Comparison of ENCODE assay signal across 1 cellular context in the genomic region with DNA sequence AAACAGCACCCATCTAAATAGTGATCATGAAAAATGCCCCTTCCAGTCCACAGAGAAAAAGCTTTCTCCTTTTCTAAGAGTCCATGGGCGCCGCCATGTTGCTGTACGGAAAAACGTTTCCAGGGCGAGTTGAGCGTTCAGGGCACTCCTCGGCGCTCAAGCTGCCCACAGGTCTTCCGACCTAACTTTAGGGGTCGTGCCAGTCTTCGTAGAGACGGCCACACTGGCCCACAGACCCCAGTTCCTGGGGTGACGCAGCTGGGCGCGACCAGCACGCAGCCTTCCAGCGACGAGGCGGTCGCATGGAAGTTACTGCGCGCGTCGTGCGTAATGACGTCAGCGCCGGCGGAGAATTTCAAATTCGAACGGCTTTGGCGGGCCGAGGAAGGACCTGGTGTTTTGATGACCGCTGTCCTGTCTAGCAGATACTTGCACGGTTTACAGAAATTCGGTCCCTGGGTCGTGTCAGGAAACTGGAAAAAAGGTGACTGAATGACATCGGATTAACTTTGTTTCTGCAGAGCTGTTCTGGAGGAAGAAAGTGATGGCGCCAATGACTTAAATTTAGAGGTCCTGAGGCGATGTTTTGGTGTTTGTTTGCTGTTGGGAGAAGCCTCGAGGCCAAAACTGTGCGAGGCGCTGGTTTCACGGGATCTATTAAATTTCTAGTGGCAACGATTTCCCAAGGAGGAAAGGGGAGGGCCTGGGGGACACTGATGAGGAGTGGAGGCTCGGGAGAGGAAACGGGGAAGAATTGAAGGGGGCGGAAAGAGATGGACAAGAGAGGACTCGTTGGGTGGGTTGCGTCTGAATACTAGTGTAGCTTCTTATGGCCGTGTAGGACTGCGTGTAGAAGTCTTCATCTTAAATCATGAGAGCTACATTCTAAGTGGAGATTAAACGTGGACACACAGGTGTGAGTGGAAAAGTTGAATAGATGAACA.
TF ChIP-seq lines count a peak whose summit lies in the region.

A gene with protein sequence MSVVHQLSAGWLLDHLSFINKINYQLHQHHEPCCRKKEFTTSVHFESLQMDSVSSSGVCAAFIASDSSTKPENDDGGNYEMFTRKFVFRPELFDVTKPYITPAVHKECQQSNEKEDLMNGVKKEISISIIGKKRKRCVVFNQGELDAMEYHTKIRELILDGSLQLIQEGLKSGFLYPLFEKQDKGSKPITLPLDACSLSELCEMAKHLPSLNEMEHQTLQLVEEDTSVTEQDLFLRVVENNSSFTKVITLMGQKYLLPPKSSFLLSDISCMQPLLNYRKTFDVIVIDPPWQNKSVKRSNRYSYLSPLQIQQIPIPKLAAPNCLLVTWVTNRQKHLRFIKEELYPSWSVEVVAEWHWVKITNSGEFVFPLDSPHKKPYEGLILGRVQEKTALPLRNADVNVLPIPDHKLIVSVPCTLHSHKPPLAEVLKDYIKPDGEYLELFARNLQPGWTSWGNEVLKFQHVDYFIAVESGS (minus strand): TSS at position 306 of the 944 bp plus-strand sequence. CDS start 4,289 bp downstream, outside the sequence.
A gene (plus strand): TSS at position 358 of the 944 bp plus-strand sequence. CDS start 1,429 bp downstream, outside the sequence.

TF ChIP-seq in HepG2, 621 proteins besides CTCF, POLR2A, EP300 and RAD21 (continued from another document and continues in another):
- TF ChIP-seq, protein P1, sequence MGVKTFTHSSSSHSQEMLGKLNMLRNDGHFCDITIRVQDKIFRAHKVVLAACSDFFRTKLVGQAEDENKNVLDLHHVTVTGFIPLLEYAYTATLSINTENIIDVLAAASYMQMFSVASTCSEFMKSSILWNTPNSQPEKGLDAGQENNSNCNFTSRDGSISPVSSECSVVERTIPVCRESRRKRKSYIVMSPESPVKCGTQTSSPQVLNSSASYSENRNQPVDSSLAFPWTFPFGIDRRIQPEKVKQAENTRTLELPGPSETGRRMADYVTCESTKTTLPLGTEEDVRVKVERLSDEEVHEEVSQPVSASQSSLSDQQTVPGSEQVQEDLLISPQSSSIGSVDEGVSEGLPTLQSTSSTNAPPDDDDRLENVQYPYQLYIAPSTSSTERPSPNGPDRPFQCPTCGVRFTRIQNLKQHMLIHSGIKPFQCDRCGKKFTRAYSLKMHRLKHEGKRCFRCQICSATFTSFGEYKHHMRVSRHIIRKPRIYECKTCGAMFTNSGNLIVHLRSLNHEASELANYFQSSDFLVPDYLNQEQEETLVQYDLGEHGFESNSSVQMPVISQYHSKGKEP (CRISPR knock-in tag; IDR thresholded peaks at IDR 0.05) = no peak
- no peak for TF ChIP-seq PHF5A (CRISPR knock-in tag; IDR thresholded peaks at IDR 0.05; ENCODE audit: low read depth, unreplicated experiment)
- TF ChIP-seq, protein P2, sequence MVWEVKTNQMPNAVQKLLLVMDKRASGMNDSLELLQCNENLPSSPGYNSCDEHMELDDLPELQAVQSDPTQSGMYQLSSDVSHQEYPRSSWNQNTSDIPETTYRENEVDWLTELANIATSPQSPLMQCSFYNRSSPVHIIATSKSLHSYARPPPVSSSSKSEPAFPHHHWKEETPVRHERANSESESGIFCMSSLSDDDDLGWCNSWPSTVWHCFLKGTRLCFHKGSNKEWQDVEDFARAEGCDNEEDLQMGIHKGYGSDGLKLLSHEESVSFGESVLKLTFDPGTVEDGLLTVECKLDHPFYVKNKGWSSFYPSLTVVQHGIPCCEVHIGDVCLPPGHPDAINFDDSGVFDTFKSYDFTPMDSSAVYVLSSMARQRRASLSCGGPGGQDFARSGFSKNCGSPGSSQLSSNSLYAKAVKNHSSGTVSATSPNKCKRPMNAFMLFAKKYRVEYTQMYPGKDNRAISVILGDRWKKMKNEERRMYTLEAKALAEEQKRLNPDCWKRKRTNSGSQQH (CRISPR knock-in tag; IDR thresholded peaks at IDR 0.05; ENCODE audit: low read depth) = peak; percentile 86; the same call in 1 of the 2 replicates
- TF ChIP-seq, protein P3, sequence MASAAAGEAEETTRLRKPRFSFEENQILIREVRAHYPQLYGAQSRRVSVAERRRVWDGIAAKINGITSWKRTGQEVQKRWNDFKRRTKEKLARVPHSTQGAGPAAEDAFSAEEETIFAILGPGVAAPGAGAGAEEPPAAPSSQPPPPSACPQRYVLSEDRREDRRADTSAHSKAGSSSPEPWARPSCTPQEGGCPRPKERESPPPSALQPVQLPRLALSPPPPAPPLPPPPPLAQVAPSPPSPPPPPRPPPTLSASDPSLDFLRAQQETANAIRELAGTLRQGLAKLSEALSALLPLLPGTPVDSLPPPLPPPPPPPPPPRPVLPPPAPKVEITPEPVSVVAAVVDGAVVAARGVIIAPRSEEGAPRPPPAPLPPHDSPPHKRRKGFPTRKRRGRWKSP (CRISPR knock-in tag; IDR thresholded peaks at IDR 0.05) = peak; percentile 92
- TF ChIP-seq SUZ12 (IDR thresholded peaks at IDR 0.05; ENCODE audit: low read depth, low read length) = no peak
- TF ChIP-seq, protein P4, sequence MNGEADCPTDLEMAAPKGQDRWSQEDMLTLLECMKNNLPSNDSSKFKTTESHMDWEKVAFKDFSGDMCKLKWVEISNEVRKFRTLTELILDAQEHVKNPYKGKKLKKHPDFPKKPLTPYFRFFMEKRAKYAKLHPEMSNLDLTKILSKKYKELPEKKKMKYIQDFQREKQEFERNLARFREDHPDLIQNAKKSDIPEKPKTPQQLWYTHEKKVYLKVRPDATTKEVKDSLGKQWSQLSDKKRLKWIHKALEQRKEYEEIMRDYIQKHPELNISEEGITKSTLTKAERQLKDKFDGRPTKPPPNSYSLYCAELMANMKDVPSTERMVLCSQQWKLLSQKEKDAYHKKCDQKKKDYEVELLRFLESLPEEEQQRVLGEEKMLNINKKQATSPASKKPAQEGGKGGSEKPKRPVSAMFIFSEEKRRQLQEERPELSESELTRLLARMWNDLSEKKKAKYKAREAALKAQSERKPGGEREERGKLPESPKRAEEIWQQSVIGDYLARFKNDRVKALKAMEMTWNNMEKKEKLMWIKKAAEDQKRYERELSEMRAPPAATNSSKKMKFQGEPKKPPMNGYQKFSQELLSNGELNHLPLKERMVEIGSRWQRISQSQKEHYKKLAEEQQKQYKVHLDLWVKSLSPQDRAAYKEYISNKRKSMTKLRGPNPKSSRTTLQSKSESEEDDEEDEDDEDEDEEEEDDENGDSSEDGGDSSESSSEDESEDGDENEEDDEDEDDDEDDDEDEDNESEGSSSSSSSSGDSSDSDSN (CRISPR knock-in tag; IDR thresholded peaks at IDR 0.05) = peak; percentile 74; the same call in 1 of the 2 replicates
- TF ChIP-seq RBFOX2 (IDR thresholded peaks at IDR 0.05; ENCODE audit: low read depth, low read length) = peak; percentile 80
- peak; percentile 84; the same call in 1 of the 2 replicates for TF ChIP-seq ZNF160 (CRISPR knock-in tag; IDR thresholded peaks at IDR 0.05)
- no peak for TF ChIP-seq RBM39 (IDR thresholded peaks at IDR 0.05; ENCODE audit: low read depth, low read length, poor library complexity, severe bottlenecking)
- no peak for TF ChIP-seq ZNF558 (CRISPR knock-in tag; IDR thresholded peaks at IDR 0.05; ENCODE audit: borderline replicate concordance)
- TF ChIP-seq, protein P5, sequence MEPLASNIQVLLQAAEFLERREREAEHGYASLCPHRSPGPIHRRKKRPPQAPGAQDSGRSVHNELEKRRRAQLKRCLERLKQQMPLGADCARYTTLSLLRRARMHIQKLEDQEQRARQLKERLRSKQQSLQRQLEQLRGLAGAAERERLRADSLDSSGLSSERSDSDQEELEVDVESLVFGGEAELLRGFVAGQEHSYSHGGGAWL (CRISPR knock-in tag; IDR thresholded peaks at IDR 0.05) = peak; percentile 50; the same call in 1 of the 2 replicates
- no peak for TF ChIP-seq ZSCAN22 (CRISPR knock-in tag; IDR thresholded peaks at IDR 0.05)
- TF ChIP-seq, protein P6, sequence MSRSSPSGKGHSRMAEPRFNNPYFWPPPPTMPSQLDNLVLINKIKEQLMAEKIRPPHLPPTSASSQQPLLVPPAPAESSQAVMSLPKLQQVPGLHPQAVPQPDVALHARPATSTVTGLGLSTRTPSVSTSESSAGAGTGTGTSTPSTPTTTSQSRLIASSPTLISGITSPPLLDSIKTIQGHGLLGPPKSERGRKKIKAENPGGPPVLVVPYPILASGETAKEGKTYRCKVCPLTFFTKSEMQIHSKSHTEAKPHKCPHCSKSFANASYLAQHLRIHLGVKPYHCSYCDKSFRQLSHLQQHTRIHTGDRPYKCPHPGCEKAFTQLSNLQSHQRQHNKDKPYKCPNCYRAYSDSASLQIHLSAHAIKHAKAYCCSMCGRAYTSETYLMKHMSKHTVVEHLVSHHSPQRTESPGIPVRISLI (CRISPR knock-in tag; IDR thresholded peaks at IDR 0.05; ENCODE audit: borderline replicate concordance) = no peak; the same call in 1 of the 2 replicates
- no peak for TF ChIP-seq HNRNPL (IDR thresholded peaks at IDR 0.05; ENCODE audit: low read depth, low read length)
- no peak for TF ChIP-seq RNF2 (conservative IDR thresholded peaks at IDR 0.05; ENCODE audit: low read depth)
- TF ChIP-seq, protein P7, sequence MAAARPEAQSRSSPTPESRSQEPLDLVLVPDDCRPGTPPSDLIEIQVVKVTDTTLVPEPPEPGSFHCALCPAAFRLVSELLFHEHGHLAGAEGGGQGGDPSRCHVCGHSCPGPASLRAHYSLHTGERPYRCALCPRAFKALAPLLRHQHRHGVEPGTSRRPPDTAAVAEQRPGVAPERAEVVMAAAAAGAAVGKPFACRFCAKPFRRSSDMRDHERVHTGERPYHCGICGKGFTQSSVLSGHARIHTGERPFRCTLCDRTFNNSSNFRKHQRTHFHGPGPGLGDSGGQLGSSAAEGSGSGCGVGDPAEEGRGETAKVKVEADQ (CRISPR knock-in tag; IDR thresholded peaks at IDR 0.05; ENCODE audit: borderline replicate concordance) = peak; percentile 74; the same call in 1 of the 2 replicates
- TF ChIP-seq, protein P8, sequence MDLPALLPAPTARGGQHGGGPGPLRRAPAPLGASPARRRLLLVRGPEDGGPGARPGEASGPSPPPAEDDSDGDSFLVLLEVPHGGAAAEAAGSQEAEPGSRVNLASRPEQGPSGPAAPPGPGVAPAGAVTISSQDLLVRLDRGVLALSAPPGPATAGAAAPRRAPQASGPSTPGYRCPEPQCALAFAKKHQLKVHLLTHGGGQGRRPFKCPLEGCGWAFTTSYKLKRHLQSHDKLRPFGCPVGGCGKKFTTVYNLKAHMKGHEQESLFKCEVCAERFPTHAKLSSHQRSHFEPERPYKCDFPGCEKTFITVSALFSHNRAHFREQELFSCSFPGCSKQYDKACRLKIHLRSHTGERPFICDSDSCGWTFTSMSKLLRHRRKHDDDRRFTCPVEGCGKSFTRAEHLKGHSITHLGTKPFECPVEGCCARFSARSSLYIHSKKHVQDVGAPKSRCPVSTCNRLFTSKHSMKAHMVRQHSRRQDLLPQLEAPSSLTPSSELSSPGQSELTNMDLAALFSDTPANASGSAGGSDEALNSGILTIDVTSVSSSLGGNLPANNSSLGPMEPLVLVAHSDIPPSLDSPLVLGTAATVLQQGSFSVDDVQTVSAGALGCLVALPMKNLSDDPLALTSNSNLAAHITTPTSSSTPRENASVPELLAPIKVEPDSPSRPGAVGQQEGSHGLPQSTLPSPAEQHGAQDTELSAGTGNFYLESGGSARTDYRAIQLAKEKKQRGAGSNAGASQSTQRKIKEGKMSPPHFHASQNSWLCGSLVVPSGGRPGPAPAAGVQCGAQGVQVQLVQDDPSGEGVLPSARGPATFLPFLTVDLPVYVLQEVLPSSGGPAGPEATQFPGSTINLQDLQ (CRISPR knock-in tag; IDR thresholded peaks at IDR 0.05) = no peak
- peak; percentile 93 for TF ChIP-seq ZNF619 (CRISPR knock-in tag; IDR thresholded peaks at IDR 0.05)
- TF ChIP-seq REXO4 (CRISPR knock-in tag; IDR thresholded peaks at IDR 0.05; ENCODE audit: borderline replicate concordance) = peak; percentile 92
- no peak for TF ChIP-seq ZNF530 (CRISPR knock-in tag; IDR thresholded peaks at IDR 0.05; ENCODE audit: low read depth)
- peak; percentile 33; the same call in 1 of the 2 replicates for TF ChIP-seq NRL (CRISPR knock-in tag; IDR thresholded peaks at IDR 0.05; ENCODE audit: borderline replicate concordance)
- TF ChIP-seq, protein P9, sequence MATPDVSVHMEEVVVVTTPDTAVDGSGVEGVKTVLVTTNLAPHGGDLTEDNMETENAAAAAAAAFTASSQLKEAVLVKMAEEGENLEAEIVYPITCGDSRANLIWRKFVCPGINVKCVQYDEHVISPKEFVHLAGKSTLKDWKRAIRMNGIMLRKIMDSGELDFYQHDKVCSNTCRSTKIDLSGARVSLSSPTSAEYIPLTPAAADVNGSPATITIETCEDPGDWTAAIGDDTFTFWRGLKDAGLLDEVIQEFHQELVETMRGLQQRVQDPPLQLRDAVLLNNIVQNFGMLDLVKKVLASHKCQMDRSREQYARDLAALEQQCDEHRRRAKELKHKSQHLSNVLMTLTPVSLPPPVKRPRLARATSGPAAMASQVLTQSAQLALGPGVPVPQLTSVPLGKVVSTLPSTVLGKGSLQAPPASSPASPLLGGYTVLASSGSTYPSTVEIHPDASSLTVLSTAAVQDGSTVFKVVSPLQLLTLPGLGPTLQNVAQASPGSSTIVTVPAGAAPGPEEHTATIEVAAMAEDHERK (CRISPR knock-in tag; IDR thresholded peaks at IDR 0.05; ENCODE audit: low read depth) = peak; percentile 100
- TF ChIP-seq, protein P10, sequence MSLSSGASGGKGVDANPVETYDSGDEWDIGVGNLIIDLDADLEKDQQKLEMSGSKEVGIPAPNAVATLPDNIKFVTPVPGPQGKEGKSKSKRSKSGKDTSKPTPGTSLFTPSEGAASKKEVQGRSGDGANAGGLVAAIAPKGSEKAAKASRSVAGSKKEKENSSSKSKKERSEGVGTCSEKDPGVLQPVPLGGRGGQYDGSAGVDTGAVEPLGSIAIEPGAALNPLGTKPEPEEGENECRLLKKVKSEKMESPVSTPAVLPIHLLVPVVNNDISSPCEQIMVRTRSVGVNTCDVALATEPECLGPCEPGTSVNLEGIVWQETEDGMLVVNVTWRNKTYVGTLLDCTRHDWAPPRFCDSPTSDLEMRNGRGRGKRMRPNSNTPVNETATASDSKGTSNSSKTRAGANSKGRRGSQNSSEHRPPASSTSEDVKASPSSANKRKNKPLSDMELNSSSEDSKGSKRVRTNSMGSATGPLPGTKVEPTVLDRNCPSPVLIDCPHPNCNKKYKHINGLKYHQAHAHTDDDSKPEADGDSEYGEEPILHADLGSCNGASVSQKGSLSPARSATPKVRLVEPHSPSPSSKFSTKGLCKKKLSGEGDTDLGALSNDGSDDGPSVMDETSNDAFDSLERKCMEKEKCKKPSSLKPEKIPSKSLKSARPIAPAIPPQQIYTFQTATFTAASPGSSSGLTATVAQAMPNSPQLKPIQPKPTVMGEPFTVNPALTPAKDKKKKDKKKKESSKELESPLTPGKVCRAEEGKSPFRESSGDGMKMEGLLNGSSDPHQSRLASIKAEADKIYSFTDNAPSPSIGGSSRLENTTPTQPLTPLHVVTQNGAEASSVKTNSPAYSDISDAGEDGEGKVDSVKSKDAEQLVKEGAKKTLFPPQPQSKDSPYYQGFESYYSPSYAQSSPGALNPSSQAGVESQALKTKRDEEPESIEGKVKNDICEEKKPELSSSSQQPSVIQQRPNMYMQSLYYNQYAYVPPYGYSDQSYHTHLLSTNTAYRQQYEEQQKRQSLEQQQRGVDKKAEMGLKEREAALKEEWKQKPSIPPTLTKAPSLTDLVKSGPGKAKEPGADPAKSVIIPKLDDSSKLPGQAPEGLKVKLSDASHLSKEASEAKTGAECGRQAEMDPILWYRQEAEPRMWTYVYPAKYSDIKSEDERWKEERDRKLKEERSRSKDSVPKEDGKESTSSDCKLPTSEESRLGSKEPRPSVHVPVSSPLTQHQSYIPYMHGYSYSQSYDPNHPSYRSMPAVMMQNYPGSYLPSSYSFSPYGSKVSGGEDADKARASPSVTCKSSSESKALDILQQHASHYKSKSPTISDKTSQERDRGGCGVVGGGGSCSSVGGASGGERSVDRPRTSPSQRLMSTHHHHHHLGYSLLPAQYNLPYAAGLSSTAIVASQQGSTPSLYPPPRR (CRISPR knock-in tag; IDR thresholded peaks at IDR 0.05; ENCODE audit: borderline replicate concordance) = no peak
- no peak; the same call in 1 of the 2 replicates for TF ChIP-seq BCL6 (CRISPR knock-in tag; IDR thresholded peaks at IDR 0.05)
- no peak for TF ChIP-seq ZNF7 (CRISPR knock-in tag; IDR thresholded peaks at IDR 0.05)
- peak; percentile 95 for TF ChIP-seq KMT2A (CRISPR knock-in tag; IDR thresholded peaks at IDR 0.05)
- peak; percentile 72; the same call in 1 of the 2 replicates for TF ChIP-seq ZNF747 (CRISPR knock-in tag; IDR thresholded peaks at IDR 0.05; ENCODE audit: borderline replicate concordance)
- no peak for TF ChIP-seq ZFP62 (CRISPR knock-in tag; IDR thresholded peaks at IDR 0.05)
- TF ChIP-seq FOXM1 (CRISPR knock-in tag; IDR thresholded peaks at IDR 0.05) = peak; percentile 88
- TF ChIP-seq SP2 (CRISPR knock-in tag; IDR thresholded peaks at IDR 0.05) = no peak
